8 cellular contexts compared by ENCODE assay signal in genomic region chr16:30896890-30897730, GRCh38. TPM values are rescaled to one million over a fixed set of nuclear protein-coding genes. Genes with fewer than 3 reads are reported as not detected.
DNase-seq lines count a peak whose midpoint lies in the region; ATAC-seq, FAIRE-seq and TF ChIP-seq lines count a peak whose summit lies in the region.

No MANE protein-coding gene starts in this region.

- TF ChIP-seq CTCF in CD14-positive monocyte (IDR thresholded peaks at IDR 0.05) (no peak), H9 (conservative IDR thresholded peaks at IDR 0.05) (no peak), HepG2 (CRISPR knock-in tag; IDR thresholded peaks at IDR 0.05) (no peak)

- H3T11ph ChIP-seq in H9 (ENCODE audit: low read length) = no peak overlapping the region

- H2BK120ac ChIP-seq in H9 (ENCODE audit: low read depth, low read length, poor library complexity, severe bottlenecking) = no peak overlapping the region

- H3K18ac ChIP-seq in H9 (ENCODE audit: insufficient read length, low read depth, low read length) = peak overlapping the region; percentile 22

- CTCF ChIA-PET in HepG2 (lab: Yijun Ruan, JAX; ENCODE audit: low intra/inter-chr PET ratio, low total read pairs) = no interaction called here

- peak overlapping the region; percentile 62 for H3K4me2 ChIP-seq in H9 (ENCODE audit: insufficient read depth, insufficient read length, low read length)
- peak overlapping the region; percentile 88 for H3K4me2 ChIP-seq in HepG2 (ENCODE audit: low read depth, low read length)

- peak; percentile 78 for DNase-seq in CD14-positive monocyte (ENCODE audit: low spot score)
- DNase-seq in H9 = peak; percentile 96
- peak; percentile 93 for DNase-seq in NCI-H226
- peak; percentile 85 to 88 for DNase-seq in activated CD4-positive, alpha-beta T cell treated with anti-CD3 and anti-CD28 coated beads, Interleukin-2, amount 50 U/mL, for 48 hours
- peak; percentile 92 for DNase-seq in dermis blood vessel endothelial cell
- peak; percentile 87 for DNase-seq in HepG2 (ENCODE audit: low spot score)
- DNase-seq in stimulated activated CD4-positive, alpha-beta T cell treated with anti-CD3 and anti-CD28 coated beads, Interleukin-2, amount 100 ng/mL, for 4 hours (ENCODE audit: low read depth) = peak; percentile 72
- no peak for DNase-seq in RCC 7860 (ENCODE audit: low spot score)

- H3K4me1 ChIP-seq in H9 (ENCODE audit: insufficient read depth, low read length) (peaks cover 3% of the 10 kb centered on the region; the same call in 1 of the 2 replicates), HepG2 (ENCODE audit: insufficient read depth, low read length) (peaks cover 85% of the 10 kb centered on the region)

- H3K27ac ChIP-seq in H9 (ENCODE audit: insufficient read length, low read depth, low read length) (no peak overlapping the region), HepG2 (ENCODE audit: extremely low read length, insufficient read depth, low read length) (peak overlapping the region; percentile 70)

- no peaks in the 10 kb centered on the region for H3K9me3 ChIP-seq in H9 (ENCODE audit: control insufficient read depth, low read depth, low read length)
- H3K9me3 ChIP-seq in HepG2 (ENCODE audit: low read length) = no peaks in the 10 kb centered on the region

- no peak overlapping the region for H4K91ac ChIP-seq in H9 (ENCODE audit: insufficient read length, low read depth, low read length)

- no peak overlapping the region for H3K4ac ChIP-seq in H9 (ENCODE audit: low read depth, low read length)

- no peak overlapping the region for H2BK15ac ChIP-seq in H9 (ENCODE audit: low read depth, low read length)

- TF ChIP-seq EP300 in HepG2 (IDR thresholded peaks at IDR 0.05; ENCODE audit: low read depth in 2 of 2, low read length in 2 of 2) = peak in 1 of 2 experiments; percentile 31; a peak in 1 of 4 replicates
- no peak; the same call in 1 of the 2 replicates for TF ChIP-seq EP300 in HepG2 (CRISPR knock-in tag; IDR thresholded peaks at IDR 0.05; ENCODE audit: borderline replicate concordance)

- H3K27ac Mint-ChIP-seq in CD14-positive monocyte (peak overlapping the region; percentile 80 to 96 (median 90)), H9 (peak overlapping the region; percentile 98 to 100 (median 99))

- H2BK5ac ChIP-seq in H9 (ENCODE audit: insufficient read length, low read length) = no peak overlapping the region

- no peak overlapping the region for H3K23ac ChIP-seq in H9 (ENCODE audit: insufficient read length, low read depth, low read length)

- H3K27me3 Mint-ChIP-seq in CD14-positive monocyte (ENCODE audit: low read depth in 3 of 3) (peaks cover 0 to 5% (median 0%) of the 10 kb centered on the region in 3 donors), H9 (ENCODE audit: low read depth) (peaks cover 32% of the 10 kb centered on the region)

- no peak overlapping the region for H4K5ac ChIP-seq in H9 (ENCODE audit: insufficient read length, low read depth, low read length)

- H3K4me3 ChIP-seq in HepG2 (replicated peaks in 1 of 3; ENCODE audit: insufficient read depth in 1 of 3, low read depth in 2 of 3, low read length in 3 of 3) = peak overlapping the region; percentile 64 to 84 (median 64)

- H3K36me3 Mint-ChIP-seq in CD14-positive monocyte (peaks cover 2% of the 10 kb centered on the region in 2 donors), H9 (ENCODE audit: insufficient read depth in 1 of 3, low read depth in 3 of 3) (no peaks in the 10 kb centered on the region; a peak in 1 of 7 replicates)

- ATAC-seq in HepG2 = peak; percentile 65

- H4K20me1 ChIP-seq in H9 (ENCODE audit: control insufficient read depth, insufficient read depth, insufficient read length) = no peaks in the 10 kb centered on the region
- no peaks in the 10 kb centered on the region for H4K20me1 ChIP-seq in HepG2 (ENCODE audit: insufficient read depth, low read length)

- intact Hi-C loops in CD14-positive monocyte (cut with micrococcal nuclease) (loop anchor here (2.0 kb wide), 2 partner anchors 22 to 26 kb away; partner anchors contain the start of gene FBXL19 (in 2 of the 2)), HepG2 (cut with micrococcal nuclease; ENCODE audit: unreplicated experiment) (loop anchor here (2.0 kb wide), 1 partner anchor 22 kb away; no protein-coding TSS in a partner anchor)

- H3K27me3 ChIP-seq in H9 (ENCODE audit: insufficient read depth, low read length) (no peaks in the 10 kb centered on the region), HepG2 (ENCODE audit: control insufficient read depth in 1 of 2, insufficient read depth in 2 of 2, low read length in 2 of 2) (no peaks in the 10 kb centered on the region)

- H3K56ac ChIP-seq in H9 (ENCODE audit: insufficient read length, low read depth, low read length) = no peak overlapping the region

- peaks cover 24% of the 10 kb centered on the region for H3K23me2 ChIP-seq in H9 (ENCODE audit: insufficient read length, low read depth, low read length, poor library complexity, severe bottlenecking)

- no peak overlapping the region for H2BK12ac ChIP-seq in H9 (ENCODE audit: insufficient read length, low read depth, low read length)

- H3K9me3 Mint-ChIP-seq in CD14-positive monocyte = peaks cover 0 to 2% (median 0%) of the 10 kb centered on the region in 7 donors
- H3K9me3 Mint-ChIP-seq in H9 = peaks cover 0 to 2% of the 10 kb centered on the region in 2 experiments; a peak in 1 of 5 replicates

- in situ Hi-C loops in HepG2 (cut with HindIII; ENCODE audit: extremely low pct_ligation_motif_present, low pct_unique_long_range_greater_than_20kb) = loop anchor here (10.0 kb wide), 1 partner anchor 52 kb away; no protein-coding TSS in a partner anchor

- POLR2A ChIA-PET in HepG2 (lab: Yijun Ruan, JAX) = interaction anchor here (0.6 to 2.2 kb wide), 8 partner anchors 17 to 479 kb away, joined by 3 to 18 read pairs (median 4); partner anchors contain the start of genes FBXL19 and SRCAP

- H3K4me3 Mint-ChIP-seq in CD14-positive monocyte = peak overlapping the region; percentile 85 to 92
- peak overlapping the region; percentile 80 to 94 for H3K4me3 Mint-ChIP-seq in H9

- no peak overlapping the region for H3K14ac ChIP-seq in H9 (ENCODE audit: insufficient read depth, low read length)

- H4K8ac ChIP-seq in H9 (replicated peaks; ENCODE audit: insufficient read length, low read depth, low read length) = no peak overlapping the region

- H2AK5ac ChIP-seq in H9 (ENCODE audit: insufficient read length, low read length) = no peak overlapping the region

- H3K36me3 ChIP-seq in HepG2 (replicated peaks in 1 of 2; ENCODE audit: control insufficient read depth in 1 of 2, insufficient read depth in 2 of 2, low read length in 2 of 2) = no peaks in the 10 kb centered on the region

- no peaks in the 10 kb centered on the region for H3K79me1 ChIP-seq in H9 (ENCODE audit: insufficient read depth, low read depth, low read length, poor library complexity, severe bottlenecking)

- FAIRE-seq in HepG2 (lab: Jason Lieb, UNC) = no peak
- FAIRE-seq in RCC 7860 (lab: Jason Lieb, UNC) = no peak

- H3K4me1 Mint-ChIP-seq in CD14-positive monocyte = peaks cover 56% of the 10 kb centered on the region
- peaks cover 28 to 29% of the 10 kb centered on the region in 2 experiments for H3K4me1 Mint-ChIP-seq in H9

- H3K79me2 ChIP-seq in H9 (ENCODE audit: insufficient read depth, low read length) = no peaks in the 10 kb centered on the region
- peaks cover 8% of the 10 kb centered on the region for H3K79me2 ChIP-seq in HepG2 (ENCODE audit: insufficient read depth, low read length)

- no peak for TF ChIP-seq RAD21 in HepG2 (CRISPR knock-in tag; IDR thresholded peaks at IDR 0.05)

- H3K9ac ChIP-seq in H9 (ENCODE audit: extremely low read depth, insufficient read length, low read length) (no peak overlapping the region), HepG2 (ENCODE audit: insufficient read depth, low read depth, low read length) (peak overlapping the region; percentile 70)

- TF ChIP-seq POLR2A in HepG2 (IDR thresholded peaks at IDR 0.05; ENCODE audit: insufficient read depth in 1 of 2, low read depth in 2 of 2, low read length in 2 of 2) = peak in 1 of 2 experiments; percentile 48; a peak in 1 of 4 replicates

- no peak overlapping the region for H2BK20ac ChIP-seq in H9 (ENCODE audit: low read depth, low read length, poor library complexity, severe bottlenecking)

- H2AFZ ChIP-seq in H9 (ENCODE audit: low read length) (no peak overlapping the region), HepG2 (ENCODE audit: low read length) (no peak overlapping the region)

- WGBS in H9 (ENCODE audit: extremely low coverage, insufficient read length, low lambda C conversion rate) = no CpG with 5 or more reads among the region's 31 CpGs
- 24% methylated on average over 30 of the region's 31 CpGs for WGBS in HepG2 (ENCODE audit: low lambda C conversion rate)

- BruUV-seq in HepG2 (replicated peaks; lab: Mats Ljungman, UMichigan) = no TSS peak

RNA-seq across cellular contexts. Expression of gene CTF1, which starts 0.7 kb away (rescaled TPM):
- polyA plus RNA-seq in CD14-positive monocyte (not detected), HepG2 (2011; rRNA removed) (1.8 and 2.6 TPM in 2 replicates)
- total RNA-seq in H9 (2021) (0.72 TPM in 2 replicates), dermis blood vessel endothelial cell (0.17 and 0.70 TPM in 2 replicates), HepG2 (2016; rRNA removed; fragmentation: Illumina TruSeq; extraction: Trizol) (0.11 and 0.13 TPM in 2 replicates)
- 0.18 and 0.20 TPM in 2 replicates for total RNA-seq in HepG2 (2016; cell fraction: cytosol; rRNA removed; fragmentation: Illumina TruSeq; extraction: Trizol; ENCODE audit: low read depth)
- total RNA-seq in HepG2 (2016; cell fraction: insoluble cytoplasmic fraction; rRNA removed; fragmentation: Illumina TruSeq; extraction: Trizol) = 0.19 TPM in 1 of 2 replicates, not detected in the other
- 0.19 and 0.31 TPM in 2 replicates for total RNA-seq in HepG2 (2016; cell fraction: membrane; rRNA removed; fragmentation: Illumina TruSeq; extraction: Trizol)
- total RNA-seq in HepG2 (2016; cell fraction: nucleus; rRNA removed; fragmentation: Illumina TruSeq; extraction: Trizol) = not detected in 2 replicates
- 1.5 and 1.6 TPM in 2 replicates for polyA plus RNA-seq in HepG2 (2011; cell fraction: cytosol; rRNA removed)
- polyA plus RNA-seq in HepG2 (2011; cell fraction: nucleus; rRNA removed) = 1.7 and 2.3 TPM in 2 replicates
- polyA plus RNA-seq in HepG2 (2012) = 0.57 and 0.99 TPM in 2 replicates
- 0.20 and 0.23 TPM in 2 replicates for polyA plus RNA-seq in HepG2 (2016; cell fraction: cytosol; fragmentation: Illumina TruSeq; extraction: Trizol; ENCODE audit: low read depth)
- 0.44 and 0.81 TPM in 2 replicates for polyA plus RNA-seq in HepG2 (2016; cell fraction: insoluble cytoplasmic fraction; fragmentation: Illumina TruSeq; extraction: Trizol; ENCODE audit: low read depth)
- polyA plus RNA-seq in HepG2 (2016; cell fraction: membrane; fragmentation: Illumina TruSeq; extraction: Trizol; ENCODE audit: low read depth) = 0.44 and 0.47 TPM in 2 replicates
- 0.28 and 0.49 TPM in 2 replicates for polyA plus RNA-seq in HepG2 (2016; cell fraction: nucleus; fragmentation: Illumina TruSeq; extraction: Trizol; ENCODE audit: insufficient read depth, low read depth)
- 0.94 and 3.5 TPM in 2 replicates for polyA minus RNA-seq in HepG2 (2011; rRNA and poly(A)+ RNA removed; ENCODE audit: low replicate concordance)
- polyA minus RNA-seq in HepG2 (2011; cell fraction: cytosol; rRNA and poly(A)+ RNA removed) = 0.49 and 0.97 TPM in 2 replicates
- 0.25 and 0.77 TPM in 2 replicates for polyA minus RNA-seq in HepG2 (2011; cell fraction: nucleus; rRNA and poly(A)+ RNA removed)

RNA-seq across cellular contexts. Expression of gene BCL7C, which starts 3.2 kb away (rescaled TPM):
- 10 to 100 TPM; 17.4 to 19.1 TPM for polyA plus RNA-seq in CD14-positive monocyte
- 17.5 and 18.3 TPM in 2 replicates for total RNA-seq in H9 (2021)
- 40.0 and 58.0 TPM in 2 replicates for total RNA-seq in dermis blood vessel endothelial cell
- total RNA-seq in HepG2 (2016; rRNA removed; fragmentation: Illumina TruSeq; extraction: Trizol) = 20.6 and 33.8 TPM in 2 replicates
- total RNA-seq in HepG2 (2016; cell fraction: cytosol; rRNA removed; fragmentation: Illumina TruSeq; extraction: Trizol; ENCODE audit: low read depth) = 194 and 197 TPM in 2 replicates
- total RNA-seq in HepG2 (2016; cell fraction: insoluble cytoplasmic fraction; rRNA removed; fragmentation: Illumina TruSeq; extraction: Trizol) = 22.9 and 35.1 TPM in 2 replicates
- total RNA-seq in HepG2 (2016; cell fraction: membrane; rRNA removed; fragmentation: Illumina TruSeq; extraction: Trizol) = 119 and 127 TPM in 2 replicates
- total RNA-seq in HepG2 (2016; cell fraction: nucleus; rRNA removed; fragmentation: Illumina TruSeq; extraction: Trizol) = 13.0 and 13.8 TPM in 2 replicates
- polyA plus RNA-seq in HepG2 (2011; rRNA removed) = 17.3 and 17.7 TPM in 2 replicates
- polyA plus RNA-seq in HepG2 (2011; cell fraction: cytosol; rRNA removed) = 16.6 and 23.0 TPM in 2 replicates
- polyA plus RNA-seq in HepG2 (2011; cell fraction: nucleus; rRNA removed) = 6.8 and 7.6 TPM in 2 replicates
- 9.5 and 11.7 TPM in 2 replicates for polyA plus RNA-seq in HepG2 (2012)
- 217 TPM in 2 replicates for polyA plus RNA-seq in HepG2 (2016; cell fraction: cytosol; fragmentation: Illumina TruSeq; extraction: Trizol; ENCODE audit: low read depth)
- 24.4 and 25.8 TPM in 2 replicates for polyA plus RNA-seq in HepG2 (2016; cell fraction: insoluble cytoplasmic fraction; fragmentation: Illumina TruSeq; extraction: Trizol; ENCODE audit: low read depth)
- 119 and 124 TPM in 2 replicates for polyA plus RNA-seq in HepG2 (2016; cell fraction: membrane; fragmentation: Illumina TruSeq; extraction: Trizol; ENCODE audit: low read depth)
- polyA plus RNA-seq in HepG2 (2016; cell fraction: nucleus; fragmentation: Illumina TruSeq; extraction: Trizol; ENCODE audit: insufficient read depth, low read depth) = 23.8 and 25.6 TPM in 2 replicates
- polyA minus RNA-seq in HepG2 (2011; rRNA and poly(A)+ RNA removed; ENCODE audit: low replicate concordance) = 4.2 and 4.3 TPM in 2 replicates
- 5.2 and 7.2 TPM in 2 replicates for polyA minus RNA-seq in HepG2 (2011; cell fraction: cytosol; rRNA and poly(A)+ RNA removed)
- polyA minus RNA-seq in HepG2 (2011; cell fraction: nucleus; rRNA and poly(A)+ RNA removed) = 3.6 and 3.9 TPM in 2 replicates

RNA-seq across cellular contexts. Expression of gene FBXL19, which starts 26.3 kb away (rescaled TPM):
- polyA plus RNA-seq in CD14-positive monocyte (under 1 TPM in 1 of 2 donors, not detected in 1; 0.14 TPM), HepG2 (2011; rRNA removed) (6.0 and 10.1 TPM in 2 replicates)
- total RNA-seq in H9 (2021) (66.8 and 68.0 TPM in 2 replicates), dermis blood vessel endothelial cell (21.8 and 26.7 TPM in 2 replicates), HepG2 (2016; rRNA removed; fragmentation: Illumina TruSeq; extraction: Trizol) (7.4 and 13.7 TPM in 2 replicates)
- total RNA-seq in HepG2 (2016; cell fraction: cytosol; rRNA removed; fragmentation: Illumina TruSeq; extraction: Trizol; ENCODE audit: low read depth) = 0.88 and 1.0 TPM in 2 replicates
- total RNA-seq in HepG2 (2016; cell fraction: insoluble cytoplasmic fraction; rRNA removed; fragmentation: Illumina TruSeq; extraction: Trizol) = 7.5 and 14.8 TPM in 2 replicates
- total RNA-seq in HepG2 (2016; cell fraction: membrane; rRNA removed; fragmentation: Illumina TruSeq; extraction: Trizol) = 3.5 and 3.7 TPM in 2 replicates
- 7.2 and 8.5 TPM in 2 replicates for total RNA-seq in HepG2 (2016; cell fraction: nucleus; rRNA removed; fragmentation: Illumina TruSeq; extraction: Trizol)
- 4.8 and 8.3 TPM in 2 replicates for polyA plus RNA-seq in HepG2 (2011; cell fraction: cytosol; rRNA removed)
- polyA plus RNA-seq in HepG2 (2011; cell fraction: nucleus; rRNA removed) = 32.6 and 42.1 TPM in 2 replicates
- 6.0 and 7.5 TPM in 2 replicates for polyA plus RNA-seq in HepG2 (2012)
- 0.59 and 0.62 TPM in 2 replicates for polyA plus RNA-seq in HepG2 (2016; cell fraction: cytosol; fragmentation: Illumina TruSeq; extraction: Trizol; ENCODE audit: low read depth)
- polyA plus RNA-seq in HepG2 (2016; cell fraction: insoluble cytoplasmic fraction; fragmentation: Illumina TruSeq; extraction: Trizol; ENCODE audit: low read depth) = 8.3 and 8.7 TPM in 2 replicates
- polyA plus RNA-seq in HepG2 (2016; cell fraction: membrane; fragmentation: Illumina TruSeq; extraction: Trizol; ENCODE audit: low read depth) = 2.0 and 2.5 TPM in 2 replicates
- polyA plus RNA-seq in HepG2 (2016; cell fraction: nucleus; fragmentation: Illumina TruSeq; extraction: Trizol; ENCODE audit: insufficient read depth, low read depth) = 18.4 and 19.3 TPM in 2 replicates
- 9.2 and 19.5 TPM in 2 replicates for polyA minus RNA-seq in HepG2 (2011; rRNA and poly(A)+ RNA removed; ENCODE audit: low replicate concordance)
- 8.9 and 9.6 TPM in 2 replicates for polyA minus RNA-seq in HepG2 (2011; cell fraction: cytosol; rRNA and poly(A)+ RNA removed)
- polyA minus RNA-seq in HepG2 (2011; cell fraction: nucleus; rRNA and poly(A)+ RNA removed) = 6.3 and 7.0 TPM in 2 replicates

RNA-seq across cellular contexts. Expression of gene ORAI3, which starts 51.8 kb away (rescaled TPM):
- 10 to 100 TPM; 76.8 to 80.3 TPM for polyA plus RNA-seq in CD14-positive monocyte
- 6.1 and 6.9 TPM in 2 replicates for total RNA-seq in H9 (2021)
- 40.2 and 42.4 TPM in 2 replicates for total RNA-seq in dermis blood vessel endothelial cell
- total RNA-seq in HepG2 (2016; rRNA removed; fragmentation: Illumina TruSeq; extraction: Trizol) = 6.3 and 11.4 TPM in 2 replicates
- total RNA-seq in HepG2 (2016; cell fraction: cytosol; rRNA removed; fragmentation: Illumina TruSeq; extraction: Trizol; ENCODE audit: low read depth) = 3.1 and 3.3 TPM in 2 replicates
- 6.8 and 11.0 TPM in 2 replicates for total RNA-seq in HepG2 (2016; cell fraction: insoluble cytoplasmic fraction; rRNA removed; fragmentation: Illumina TruSeq; extraction: Trizol)
- total RNA-seq in HepG2 (2016; cell fraction: membrane; rRNA removed; fragmentation: Illumina TruSeq; extraction: Trizol) = 6.6 and 6.9 TPM in 2 replicates
- total RNA-seq in HepG2 (2016; cell fraction: nucleus; rRNA removed; fragmentation: Illumina TruSeq; extraction: Trizol) = 9.5 and 9.8 TPM in 2 replicates
- 32.0 and 41.3 TPM in 2 replicates for polyA plus RNA-seq in HepG2 (2011; rRNA removed)
- 40.6 and 43.1 TPM in 2 replicates for polyA plus RNA-seq in HepG2 (2011; cell fraction: cytosol; rRNA removed)
- polyA plus RNA-seq in HepG2 (2011; cell fraction: nucleus; rRNA removed) = 24.2 and 26.2 TPM in 2 replicates
- polyA plus RNA-seq in HepG2 (2012) = 8.4 and 8.8 TPM in 2 replicates
- polyA plus RNA-seq in HepG2 (2016; cell fraction: cytosol; fragmentation: Illumina TruSeq; extraction: Trizol; ENCODE audit: low read depth) = 2.0 and 3.1 TPM in 2 replicates
- 6.2 and 7.6 TPM in 2 replicates for polyA plus RNA-seq in HepG2 (2016; cell fraction: insoluble cytoplasmic fraction; fragmentation: Illumina TruSeq; extraction: Trizol; ENCODE audit: low read depth)
- 4.8 and 5.1 TPM in 2 replicates for polyA plus RNA-seq in HepG2 (2016; cell fraction: membrane; fragmentation: Illumina TruSeq; extraction: Trizol; ENCODE audit: low read depth)
- 14.8 and 15.7 TPM in 2 replicates for polyA plus RNA-seq in HepG2 (2016; cell fraction: nucleus; fragmentation: Illumina TruSeq; extraction: Trizol; ENCODE audit: insufficient read depth, low read depth)
- polyA minus RNA-seq in HepG2 (2011; rRNA and poly(A)+ RNA removed; ENCODE audit: low replicate concordance) = 9.3 and 112 TPM in 2 replicates
- 19.9 and 21.3 TPM in 2 replicates for polyA minus RNA-seq in HepG2 (2011; cell fraction: cytosol; rRNA and poly(A)+ RNA removed)
- 9.7 and 16.2 TPM in 2 replicates for polyA minus RNA-seq in HepG2 (2011; cell fraction: nucleus; rRNA and poly(A)+ RNA removed)
